ENCODE assay signal across 11 cellular contexts in genomic region chr19:16400911-16401675, GRCh38.
DNase-seq lines count a peak whose midpoint lies in the region; ATAC-seq and TF ChIP-seq lines count a peak whose summit lies in the region.
"Had no signal": no experiment of that assay in that cellular context is flagged by ENCODE, and none has a peak within 500 bp of the region (broad histone marks: within the 10 kb centered on the region; RNA-seq: fewer than 3 reads in every experiment).

No MANE protein-coding gene starts in this region.

- H3K9me3 ChIP-seq in ascending aorta, result no peaks in the 10 kb centered on the region
- H3K9me3 ChIP-seq: MG63 had no signal

- H3K4me1 ChIP-seq in ascending aorta, result peaks cover 2 to 10% of the 10 kb centered on the region in 2 donors
- H3K4me1 ChIP-seq: neural progenitor cell had no signal

- H3K27ac ChIP-seq in ascending aorta, result peak overlapping the region; percentile 70 to 84
- H3K27ac ChIP-seq: neural progenitor cell had no signal

- H3K36me3 ChIP-seq in ascending aorta, result peaks cover 40 to 51% of the 10 kb centered on the region in 2 donors
- H3K36me3 ChIP-seq: neural progenitor cell had no signal

- no peak overlapping the region for H3K4me3 ChIP-seq in ascending aorta
- H3K4me3 ChIP-seq: MG63, neural progenitor cell had no signal

- H3K27me3 ChIP-seq in ascending aorta, result no peaks in the 10 kb centered on the region
- H3K27me3 ChIP-seq: MG63, neural progenitor cell had no signal

- ATAC-seq in GM19351 (IDR thresholded peaks at IDR 0.05; ENCODE audit: unreplicated experiment), result no peak
- ATAC-seq in GM21390 (IDR thresholded peaks at IDR 0.05; ENCODE audit: unreplicated experiment), result no peak

- TF ChIP-seq CTCF in ascending aorta (IDR thresholded peaks at IDR 0.05), result no peak

- DNase-seq in activated T-cell treated with anti-CD3 and anti-CD28 coated beads for 4 hours (peak; percentile 20), ascending aorta (ENCODE audit: low spot score in 2 of 2) (peak in 1 of 2 donors; percentile 80), middle frontal gyrus (ENCODE audit: extremely low spot score, low spot score) (peak; percentile 73), superior temporal gyrus (ENCODE audit: extremely low spot score) (peak; percentile 76), NAMALWA (ENCODE audit: low spot score) (no peak)
- DNase-seq in activated T-cell treated with anti-CD3 and anti-CD28 coated beads, Interleukin-2, amount 50 U/mL, for 1 hour, result no peak
- DNase-seq: MG63, SW 1271 had no signal

- intact Hi-C loops in ascending aorta (cut with DNase I), result no loop called here

Comparison
In these comparisons a context has a peak if more than half of its experiments do, and no peak if none do; other contexts are left out.
1. DNase-seq: peak in activated T-cell treated with anti-CD3 and anti-CD28 coated beads for 4 hours (single experiment), middle frontal gyrus (single experiment) and superior temporal gyrus (single experiment); none in activated T-cell treated with anti-CD3 and anti-CD28 coated beads, Interleukin-2, amount 50 U/mL, for 1 hour (single experiment) and NAMALWA (single experiment).